Comparison of ENCODE assay signal across 10 cellular contexts in the genomic region with DNA sequence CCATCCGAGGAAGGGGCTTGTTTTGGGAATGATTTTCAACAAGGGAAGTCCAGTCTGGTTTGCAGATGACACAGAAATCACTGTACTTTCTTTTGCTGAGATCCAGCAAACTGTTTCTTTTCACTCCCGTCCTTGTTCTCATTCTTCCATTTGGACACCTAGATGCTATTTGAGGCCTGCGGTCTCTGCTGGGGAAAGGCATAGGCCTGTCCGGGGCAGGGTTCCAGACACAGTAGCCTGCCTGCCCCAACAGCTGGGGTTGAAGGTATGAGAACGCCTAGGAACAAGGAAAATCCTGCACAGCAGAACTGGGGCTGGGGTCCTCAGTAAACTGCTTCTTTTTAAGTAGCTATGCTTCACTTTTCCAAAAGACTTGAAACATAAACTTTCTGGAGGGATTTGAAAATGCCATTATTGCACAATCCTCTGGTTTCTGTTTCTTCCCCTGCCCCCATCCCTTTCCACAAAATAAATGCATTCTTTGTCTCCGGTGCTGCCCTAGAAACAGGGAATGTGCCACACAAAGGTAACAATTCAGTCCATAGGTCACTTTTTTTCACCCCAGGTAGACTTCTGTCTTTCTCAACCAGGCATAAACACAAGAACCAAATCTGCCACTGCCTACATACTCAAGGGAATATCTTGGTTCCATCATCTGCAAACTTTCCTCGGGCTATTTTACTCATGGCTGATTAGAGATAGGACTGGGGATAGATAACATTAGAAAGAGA.
DNase-seq lines count a peak whose midpoint lies in the region; ATAC-seq, FAIRE-seq and TF ChIP-seq lines count a peak whose summit lies in the region.
"Had no signal": no experiment of that assay in that cellular context is flagged by ENCODE, and none has a peak within 500 bp of the region (broad histone marks: within the 10 kb centered on the region; RNA-seq: fewer than 3 reads in every experiment).

No MANE protein-coding gene starts in this region.

- intact Hi-C loops in left lung (cut with DNase I) = no loop called here
- intact Hi-C loops in A673 (cut with micrococcal nuclease; ENCODE audit: unreplicated experiment) = no loop called here

- no peaks in the 10 kb centered on the region for H3K27me3 Mint-ChIP-seq in natural killer cell treated with Interleukin-12 subunit alpha and Interleukin-12 subunit beta and Interleukin-15 and Interleukin-18, amount 100 ng/mL, for 72 hours
- H3K27me3 Mint-ChIP-seq: activated CD4-positive, alpha-beta T cell treated with anti-CD3 and anti-CD28 coated beads, Interleukin-2, amount 10 ng/mL, durations not matched to agents 7 days and 5 days; dendritic cell treated with granulocyte-macrophage colony-stimulating factor and Interleukin-4, amounts not matched to agents 40 ng/mL and 50 ng/mL, for 4 days had no signal

- POLR2A ChIA-PET in A673 (lab: Charles Lee; ENCODE audit: low non-redundant PET) = no interaction called here

- no peaks in the 10 kb centered on the region for H3K36me3 Mint-ChIP-seq in natural killer cell treated with Interleukin-12 subunit alpha and Interleukin-12 subunit beta and Interleukin-15 and Interleukin-18, amount 100 ng/mL, for 72 hours

- ATAC-seq in left lung = peak; percentile 41
- ATAC-seq in natural killer cell treated with Interleukin-12 subunit alpha and Interleukin-12 subunit beta and Interleukin-15 and Interleukin-18, amount 100 ng/mL, for 72 hours = no peak

- no peaks in the 10 kb centered on the region for H3K27me3 ChIP-seq in bronchial epithelial cell (ENCODE audit: control insufficient read depth, insufficient read depth, low read length)
- H3K27me3 ChIP-seq in left lung = no peaks in the 10 kb centered on the region
- H3K27me3 ChIP-seq in subcutaneous abdominal adipose tissue (ENCODE audit: control insufficient read depth in 5 of 5, insufficient read depth in 4 of 5, low read length in 5 of 5) = no peaks in the 10 kb centered on the region
- H3K27me3 ChIP-seq in A673 (replicated peaks; ENCODE audit: insufficient read depth, low read depth, low read length, poor library complexity) = no peaks in the 10 kb centered on the region

- no peaks in the 10 kb centered on the region for H3K9me3 Mint-ChIP-seq in natural killer cell treated with Interleukin-12 subunit alpha and Interleukin-12 subunit beta and Interleukin-15 and Interleukin-18, amount 100 ng/mL, for 72 hours
- H3K9me3 Mint-ChIP-seq: dendritic cell treated with granulocyte-macrophage colony-stimulating factor and Interleukin-4, amounts not matched to agents 40 ng/mL and 50 ng/mL, for 4 days had no signal

- DNase-seq in HuH-7.5 (ENCODE audit: low spot score) (peak; percentile 28), bronchial epithelial cell (ENCODE audit: low read depth) (peak; percentile 60), left lung (no peak), NCI-H1417 treated with DMSO at 0.1 percent for 48 hours (lab: John Stamatoyannopoulos, UW) (no peak), NCI-H510A treated with DMSO at 0.1 percent for 48 hours (lab: John Stamatoyannopoulos, UW) (no peak), A673 (ENCODE audit: low spot score) (no peak)
- DNase-seq in natural killer cell treated with Interleukin-12 subunit alpha and Interleukin-12 subunit beta and Interleukin-15 and Interleukin-18, amount 100 ng/mL, for 72 hours (ENCODE audit: low spot score) = no peak
- DNase-seq: activated CD4-positive, alpha-beta T cell treated with anti-CD3 and anti-CD28 coated beads, Interleukin-2, amount 10 ng/mL, durations not matched to agents 7 days and 5 days had no signal

- H3K9ac ChIP-seq in subcutaneous abdominal adipose tissue (ENCODE audit: low read length in 5 of 5) = peak overlapping the region in 3 of 5 donors; percentile 13 to 31 (median 30)

- TF ChIP-seq CTCF in bronchial epithelial cell (IDR thresholded peaks at IDR 0.05; ENCODE audit: insufficient read depth, low read length, severe bottlenecking) = no peak
- no peak for TF ChIP-seq CTCF in left lung (IDR thresholded peaks at IDR 0.05)
- TF ChIP-seq CTCF in A673 (conservative IDR thresholded peaks at IDR 0.05; ENCODE audit: low read depth, low read length) = no peak

- H3K4me3 ChIP-seq in bronchial epithelial cell (ENCODE audit: low read depth, low read length) (no peak overlapping the region), left lung (no peak overlapping the region), subcutaneous abdominal adipose tissue (ENCODE audit: low read depth in 1 of 5, low read length in 5 of 5) (no peak overlapping the region), A673 (ENCODE audit: low read depth, low read length, poor library complexity, severe bottlenecking) (no peak overlapping the region)

- H3K27ac Mint-ChIP-seq in natural killer cell treated with Interleukin-12 subunit alpha and Interleukin-12 subunit beta and Interleukin-15 and Interleukin-18, amount 100 ng/mL, for 72 hours = peak overlapping the region in 1 of 2 donors; percentile 70
- H3K27ac Mint-ChIP-seq: dendritic cell treated with granulocyte-macrophage colony-stimulating factor and Interleukin-4, amounts not matched to agents 40 ng/mL and 50 ng/mL, for 4 days had no signal

- FAIRE-seq in bronchial epithelial cell (lab: Jason Lieb, UNC) = no peak

- H3K27ac ChIP-seq in left lung (peak overlapping the region; percentile 46 to 52), subcutaneous abdominal adipose tissue (ENCODE audit: low read depth, low read length) (peak overlapping the region; percentile 47), A673 (ENCODE audit: low read depth, low read length, poor library complexity, severe bottlenecking) (no peak overlapping the region)

- H3K4me1 Mint-ChIP-seq in natural killer cell treated with Interleukin-12 subunit alpha and Interleukin-12 subunit beta and Interleukin-15 and Interleukin-18, amount 100 ng/mL, for 72 hours (ENCODE audit: low read depth in 2 of 2) = peaks cover 0 to 15% of the 10 kb centered on the region in 2 donors

- CTCF ChIA-PET in A673 (lab: Charles Lee) = no interaction called here

- no peaks in the 10 kb centered on the region for H3K36me3 ChIP-seq in bronchial epithelial cell (ENCODE audit: control insufficient read depth, insufficient read depth, low read length)
- no peaks in the 10 kb centered on the region for H3K36me3 ChIP-seq in left lung
- H3K36me3 ChIP-seq in subcutaneous abdominal adipose tissue (ENCODE audit: control insufficient read depth in 5 of 5, insufficient read depth in 5 of 5, low read length in 5 of 5) = no peaks in the 10 kb centered on the region
- H3K36me3 ChIP-seq in A673 (ENCODE audit: insufficient read depth, low read length, poor library complexity, severe bottlenecking) = no peaks in the 10 kb centered on the region

- peaks cover 15 to 16% of the 10 kb centered on the region in 2 donors for H3K4me1 ChIP-seq in left lung
- H3K4me1 ChIP-seq in subcutaneous abdominal adipose tissue (ENCODE audit: control insufficient read depth in 5 of 5, insufficient read depth in 5 of 5, low read length in 5 of 5) = peaks cover 4 to 40% (median 31%) of the 10 kb centered on the region in 5 donors
- H3K4me1 ChIP-seq in A673 (ENCODE audit: insufficient read depth, low read length, poor library complexity, severe bottlenecking) = peaks cover 25% of the 10 kb centered on the region

- no peaks in the 10 kb centered on the region for H3K9me3 ChIP-seq in left lung
- H3K9me3 ChIP-seq in subcutaneous abdominal adipose tissue (ENCODE audit: control insufficient read depth in 5 of 5, low read length in 5 of 5) = no peaks in the 10 kb centered on the region
- no peaks in the 10 kb centered on the region for H3K9me3 ChIP-seq in A673 (ENCODE audit: low read depth, low read length, poor library complexity, severe bottlenecking)

- BruUV-seq in A673 (replicated peaks; lab: Mats Ljungman, UMichigan) = no TSS peak

- H3K4me3 Mint-ChIP-seq in natural killer cell treated with Interleukin-12 subunit alpha and Interleukin-12 subunit beta and Interleukin-15 and Interleukin-18, amount 100 ng/mL, for 72 hours = no peak overlapping the region
- H3K4me3 Mint-ChIP-seq: activated CD4-positive, alpha-beta T cell treated with anti-CD3 and anti-CD28 coated beads, Interleukin-2, amount 10 ng/mL, durations not matched to agents 7 days and 5 days; dendritic cell treated with granulocyte-macrophage colony-stimulating factor and Interleukin-4, amounts not matched to agents 40 ng/mL and 50 ng/mL, for 4 days had no signal

Comparison
In these comparisons a context has a peak if more than half of its experiments do, and no peak if none do; other contexts are left out.
1. DNase-seq: peak in HuH-7.5 (single experiment) and bronchial epithelial cell (single experiment); none in left lung (0 of 2), NCI-H1417 treated with DMSO at 0.1 percent for 48 hours (single experiment), NCI-H510A treated with DMSO at 0.1 percent for 48 hours (single experiment), A673 (single experiment) and natural killer cell treated with Interleukin-12 subunit alpha and Interleukin-12 subunit beta and Interleukin-15 and Interleukin-18, amount 100 ng/mL, for 72 hours (single experiment).